In the genomic region with DNA sequence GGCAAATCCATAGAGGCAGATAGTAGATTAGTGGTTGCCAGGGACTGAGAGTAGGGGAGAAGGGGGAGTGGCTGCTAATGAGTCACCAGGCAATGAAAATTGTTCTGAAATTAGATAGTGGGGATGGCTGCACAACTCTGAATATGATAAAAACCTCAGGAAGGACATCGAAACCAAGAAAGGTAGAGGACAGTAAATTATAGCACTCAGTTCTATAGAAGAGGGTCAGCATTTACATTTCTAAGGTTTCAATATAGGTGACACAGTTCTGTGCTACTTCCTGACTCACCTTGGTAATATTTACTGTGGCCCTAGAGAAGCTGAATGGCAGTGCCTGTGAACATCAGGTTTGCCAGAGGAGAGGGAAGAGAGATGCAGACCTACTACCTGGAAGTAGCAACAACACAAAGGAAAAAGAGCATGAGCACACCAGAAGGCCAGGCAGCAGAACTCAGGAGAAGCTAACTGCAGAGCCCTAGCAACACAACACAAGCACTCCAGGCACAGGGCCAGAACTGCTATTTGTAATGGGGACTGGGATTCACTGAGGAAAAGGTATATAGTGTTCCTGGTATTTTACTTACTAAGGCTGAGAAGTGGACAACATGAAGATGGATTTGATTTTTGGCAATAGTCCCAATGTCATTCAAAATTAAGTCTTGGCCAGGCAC, we compare ENCODE assay signal across 15 cellular contexts.
DNase-seq lines count a peak whose midpoint lies in the region; ATAC-seq and TF ChIP-seq lines count a peak whose summit lies in the region.
"Had no signal": no experiment of that assay in that cellular context is flagged by ENCODE, and none has a peak within 500 bp of the region (broad histone marks: within the 10 kb centered on the region; RNA-seq: fewer than 3 reads in every experiment).

No MANE protein-coding gene starts in this region.

- no peaks in the 10 kb centered on the region for H3K27me3 ChIP-seq in CD8-positive, alpha-beta memory T cell (ENCODE audit: insufficient read depth, low read length, poor library complexity, severe bottlenecking)
- H3K27me3 ChIP-seq: BLaER1, colonic mucosa had no signal

- H3K27ac Mint-ChIP-seq in CD8-positive, alpha-beta memory T cell, result peak overlapping the region in 2 of 8 donors; percentile 27 to 53
- H3K27ac Mint-ChIP-seq: GM23338 had no signal

- DNase-seq in AG08395 (ENCODE audit: low spot score) (peak; percentile 48), M059J (ENCODE audit: low read depth) (peak; percentile 61), amniotic stem cell (lab: John Stamatoyannopoulos, UW) (peak; percentile 9), iris pigment epithelial cell (ENCODE audit: low read depth) (peak; percentile 53), GM20000 (ENCODE audit: low spot score) (no peak)
- DNase-seq in activated CD4-positive, alpha-beta T cell treated with anti-CD3 and anti-CD28 coated beads, Interleukin-2, amount 50 U/mL, for 4 hours, result no peak
- no peak for DNase-seq in CD8-positive, alpha-beta memory T cell
- DNase-seq: activated CD8-positive, alpha-beta memory T cell treated with anti-CD3 and anti-CD28 coated beads, Interleukin-2, amount 50 U/mL, for 4 hours; colonic mucosa; NCI-H187; T-helper 1 cell had no signal

- H3K4me3 ChIP-seq in CD8-positive, alpha-beta memory T cell (ENCODE audit: low read length), result no peak overlapping the region
- H3K4me3 ChIP-seq: BLaER1, colonic mucosa, GM23338 had no signal

- no peak overlapping the region for H3K4me3 Mint-ChIP-seq in CD8-positive, alpha-beta memory T cell
- H3K4me3 Mint-ChIP-seq: GM23338 had no signal

- no peaks in the 10 kb centered on the region for H3K36me3 ChIP-seq in CD8-positive, alpha-beta memory T cell (ENCODE audit: insufficient read depth, low read length)
- H3K36me3 ChIP-seq: BLaER1, colonic mucosa had no signal

- peaks cover 4 to 9% (median 7%) of the 10 kb centered on the region in 3 donors for H3K4me1 Mint-ChIP-seq in CD8-positive, alpha-beta memory T cell
- H3K4me1 Mint-ChIP-seq: GM23338 had no signal

- no peaks in the 10 kb centered on the region for H3K36me3 Mint-ChIP-seq in CD8-positive, alpha-beta memory T cell

- CTCF ChIA-PET in CD8-positive, alpha-beta memory T cell (lab: Charles Lee), result no interaction called here

- TF ChIP-seq CTCF in GM20000 (IDR thresholded peaks at IDR 0.05; ENCODE audit: extremely low read depth, missing control alignments), result no peak

- no peaks in the 10 kb centered on the region for H3K9me3 Mint-ChIP-seq in CD8-positive, alpha-beta memory T cell
- H3K9me3 Mint-ChIP-seq: GM23338 had no signal

- no peak overlapping the region for H3K27ac ChIP-seq in CD8-positive, alpha-beta memory T cell (ENCODE audit: low read depth, low read length)
- H3K27ac ChIP-seq: BLaER1, colonic mucosa, parathyroid adenoma had no signal

- no peak for ATAC-seq in GM21723 (IDR thresholded peaks at IDR 0.05; ENCODE audit: unreplicated experiment)
- ATAC-seq: GM23338 had no signal

- H3K9me3 ChIP-seq in CD8-positive, alpha-beta memory T cell (ENCODE audit: low read length), result no peaks in the 10 kb centered on the region
- H3K9me3 ChIP-seq: BLaER1, colonic mucosa had no signal

- H3K27me3 Mint-ChIP-seq in CD8-positive, alpha-beta memory T cell, result no peaks in the 10 kb centered on the region

- POLR2A ChIA-PET in CD8-positive, alpha-beta memory T cell (lab: Charles Lee), result no interaction called here

- H3K4me1 ChIP-seq in CD8-positive, alpha-beta memory T cell (ENCODE audit: insufficient read depth, low read length), result no peaks in the 10 kb centered on the region
- H3K4me1 ChIP-seq: BLaER1, colonic mucosa had no signal

Comparison
In these comparisons a context has a peak if more than half of its experiments do, and no peak if none do; other contexts are left out.
1. DNase-seq: peak in AG08395 (single experiment), M059J (single experiment), amniotic stem cell (single experiment) and iris pigment epithelial cell (single experiment); none in GM20000 (single experiment), activated CD4-positive, alpha-beta T cell treated with anti-CD3 and anti-CD28 coated beads, Interleukin-2, amount 50 U/mL, for 4 hours (0 of 2) and CD8-positive, alpha-beta memory T cell (0 of 5).